Comparison of ENCODE assay signal across 1 cellular context in the genomic region with DNA sequence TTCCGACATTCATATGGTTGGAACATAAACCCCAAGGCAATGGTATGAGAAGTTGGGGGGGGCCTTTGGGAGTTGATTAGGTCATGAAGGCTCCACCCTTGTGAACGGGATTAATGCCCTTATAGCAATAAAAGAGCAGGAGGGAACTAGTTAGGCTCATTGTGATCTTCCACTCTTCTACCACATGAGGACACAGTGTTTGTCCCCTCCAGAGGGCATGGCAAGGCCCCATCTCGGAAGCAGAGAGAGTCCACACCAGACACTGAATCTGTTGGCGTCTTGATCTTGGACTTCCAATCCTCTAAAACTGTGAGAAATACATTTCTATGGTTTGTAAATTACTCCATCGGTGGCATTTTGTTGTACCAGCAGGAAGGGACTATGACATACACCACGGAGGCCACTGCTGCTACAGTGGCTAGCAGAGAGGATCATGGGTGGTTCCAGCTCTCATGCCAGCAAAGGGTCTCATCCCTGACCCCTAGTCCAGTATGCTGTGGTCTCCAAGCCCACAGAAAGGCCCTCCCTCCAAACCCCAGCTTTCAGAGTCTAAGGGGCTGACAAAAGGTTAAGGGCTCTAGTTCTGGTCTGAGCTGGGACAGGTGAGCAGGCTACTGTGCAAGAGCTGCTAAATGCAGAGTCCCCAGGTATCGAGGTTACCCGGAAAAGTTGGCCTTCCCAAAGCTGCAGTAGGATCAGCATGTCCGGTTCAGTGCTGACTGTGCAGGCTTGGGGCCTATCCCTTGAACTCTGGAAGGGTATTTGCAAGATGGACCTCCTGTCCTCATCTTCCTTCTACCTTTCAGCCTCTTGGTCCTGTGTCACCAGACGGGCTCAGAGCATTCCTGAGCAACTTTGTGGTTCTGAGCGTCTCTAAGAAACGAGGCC.
TF ChIP-seq lines count a peak whose summit lies in the region.

No MANE protein-coding gene starts in this region.

TF ChIP-seq in HepG2, 621 proteins besides CTCF, POLR2A, EP300 and RAD21:
- TF ChIP-seq ZNF224 (CRISPR knock-in tag; IDR thresholded peaks at IDR 0.05) (peak; percentile 65; the same call in 1 of the 2 replicates), U2AF1 (optimal IDR thresholded peaks at IDR 0.05; ENCODE audit: low read depth, low read length) (no peak), ZFY (CRISPR knock-in tag; IDR thresholded peaks at IDR 0.05) (peak; percentile 10; the same call in 1 of the 2 replicates), FOXK2 (IDR thresholded peaks at IDR 0.05) (no peak), ZFX (CRISPR knock-in tag; IDR thresholded peaks at IDR 0.05; ENCODE audit: low read depth) (peak; percentile 12; the same call in 1 of the 2 replicates), CHD4 (IDR thresholded peaks at IDR 0.05; ENCODE audit: borderline replicate concordance, low read length) (peak; percentile 39; the same call in 1 of the 2 replicates), ZNF605 (CRISPR knock-in tag; IDR thresholded peaks at IDR 0.05) (peak; percentile 35; the same call in 1 of the 2 replicates), ASH2L (IDR thresholded peaks at IDR 0.05; ENCODE audit: insufficient read length, low read depth, low read length) (peak; percentile 22), ZNF547 (CRISPR knock-in tag; IDR thresholded peaks at IDR 0.05) (peak; percentile 77; the same call in 1 of the 2 replicates), FOXC1 (CRISPR knock-in tag; IDR thresholded peaks at IDR 0.05; ENCODE audit: borderline replicate concordance) (peak; percentile 28; the same call in 1 of the 2 replicates), ZNF230 (CRISPR knock-in tag; IDR thresholded peaks at IDR 0.05) (0 out of 2 replicates have a peak, but pooled peaks have one; percentile 55), ZNF546 (CRISPR knock-in tag; conservative IDR thresholded peaks at IDR 0.05) (0 out of 2 replicates have a peak, but pooled peaks have one; percentile 26), YY1 (IDR thresholded peaks at IDR 0.05; ENCODE audit: insufficient read depth, insufficient replicate concordance, low read depth, low read length) (no peak), ZNF430 (CRISPR knock-in tag; IDR thresholded peaks at IDR 0.05) (0 out of 2 replicates have a peak, but pooled peaks have one; percentile 28), MAFK (conservative IDR thresholded peaks at IDR 0.05 in 1 of 2, IDR thresholded peaks at IDR 0.05 in 1 of 2; ENCODE audit: low read length in 2 of 2) (0 out of 4 replicates have a peak, but pooled peaks of 1 of the 2 experiments have one; percentile 13), ZSCAN9 (CRISPR knock-in tag; IDR thresholded peaks at IDR 0.05; ENCODE audit: borderline replicate concordance) (no peak), ZSCAN31 (CRISPR knock-in tag; IDR thresholded peaks at IDR 0.05; ENCODE audit: low read depth) (no peak)
- TF ChIP-seq, protein P1, sequence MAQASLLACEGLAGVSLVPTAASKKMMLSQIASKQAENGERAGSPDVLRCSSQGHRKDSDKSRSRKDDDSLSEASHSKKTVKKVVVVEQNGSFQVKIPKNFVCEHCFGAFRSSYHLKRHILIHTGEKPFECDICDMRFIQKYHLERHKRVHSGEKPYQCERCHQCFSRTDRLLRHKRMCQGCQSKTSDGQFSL (CRISPR knock-in tag; IDR thresholded peaks at IDR 0.05) = 0 out of 2 replicates have a peak, but pooled peaks have one; percentile 41
- TF ChIP-seq, protein P2, sequence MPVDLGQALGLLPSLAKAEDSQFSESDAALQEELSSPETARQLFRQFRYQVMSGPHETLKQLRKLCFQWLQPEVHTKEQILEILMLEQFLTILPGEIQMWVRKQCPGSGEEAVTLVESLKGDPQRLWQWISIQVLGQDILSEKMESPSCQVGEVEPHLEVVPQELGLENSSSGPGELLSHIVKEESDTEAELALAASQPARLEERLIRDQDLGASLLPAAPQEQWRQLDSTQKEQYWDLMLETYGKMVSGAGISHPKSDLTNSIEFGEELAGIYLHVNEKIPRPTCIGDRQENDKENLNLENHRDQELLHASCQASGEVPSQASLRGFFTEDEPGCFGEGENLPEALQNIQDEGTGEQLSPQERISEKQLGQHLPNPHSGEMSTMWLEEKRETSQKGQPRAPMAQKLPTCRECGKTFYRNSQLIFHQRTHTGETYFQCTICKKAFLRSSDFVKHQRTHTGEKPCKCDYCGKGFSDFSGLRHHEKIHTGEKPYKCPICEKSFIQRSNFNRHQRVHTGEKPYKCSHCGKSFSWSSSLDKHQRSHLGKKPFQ (CRISPR knock-in tag; IDR thresholded peaks at IDR 0.05; ENCODE audit: insufficient replicate concordance) = peak; percentile 30
TF ChIP-seq in HepG2: peak in this region for 14.
